In the genomic region with DNA sequence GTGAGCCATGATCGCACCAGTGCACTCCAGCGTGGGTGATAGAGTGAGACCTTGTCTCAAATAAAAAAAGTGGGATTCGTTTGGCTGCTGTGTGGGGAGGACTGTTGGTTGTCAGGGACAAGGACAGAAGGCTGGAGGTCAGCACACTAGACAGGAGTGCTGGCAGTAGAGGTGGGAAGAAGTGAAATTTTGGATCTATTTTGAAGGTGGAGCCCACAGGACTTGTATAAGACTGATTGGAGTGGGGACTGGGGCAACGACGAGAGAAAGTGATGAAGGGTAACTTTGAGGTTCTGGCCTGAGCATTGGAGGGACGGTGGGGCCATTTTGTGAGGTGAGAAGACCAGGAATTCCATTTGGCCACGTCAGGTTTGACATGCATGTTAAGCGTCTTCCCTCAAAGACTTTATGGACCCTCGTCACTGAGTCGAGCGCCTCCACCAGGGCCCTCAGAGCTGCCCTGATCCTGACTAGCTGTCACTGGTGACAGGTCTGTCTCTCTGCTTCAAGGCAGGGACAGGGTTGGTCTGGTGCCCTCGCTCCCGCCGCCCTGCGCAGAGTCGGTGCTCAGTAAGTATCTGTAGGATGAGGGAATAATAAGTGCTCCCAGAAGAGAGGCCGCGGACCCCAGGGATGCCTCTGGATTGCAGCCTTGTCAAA, we compare ENCODE assay signal across 8 cellular contexts. TPM values are rescaled to one million over a fixed set of nuclear protein-coding genes. Genes with fewer than 3 reads are reported as not detected.
A peak's percentile ranks its signal among the peaks of the same experiment; 100 is the strongest.
DNase-seq lines count a peak whose midpoint lies in the region; ATAC-seq and TF ChIP-seq lines count a peak whose summit lies in the region.

No MANE protein-coding gene starts in this region.

- H3K27me3 ChIP-seq in lower lobe of right lung (ENCODE audit: low read depth): no peaks in the 10 kb centered on the region

- peaks cover 17% of the 10 kb centered on the region for H3K4me1 ChIP-seq in lower lobe of right lung
- H3K4me1 ChIP-seq in urinary bladder (ENCODE audit: insufficient read depth): peaks cover 2% of the 10 kb centered on the region

- peak overlapping the region; percentile 68 for H3K4me3 ChIP-seq in LNCaP clone FGC (ENCODE audit: low read depth, low read length)
- peak overlapping the region; percentile 81 for H3K4me3 ChIP-seq in lower lobe of right lung
- H3K4me3 ChIP-seq in urinary bladder (ENCODE audit: low read depth, low read length): peak overlapping the region; percentile 65

- intact Hi-C loops in lower lobe of right lung (cut with DNase I): no loop called here

- peaks cover 11% of the 10 kb centered on the region for H3K27me3 Mint-ChIP-seq in brain

- WGBS in urinary bladder: 17% methylated on average over 18 of the region's 18 CpGs

- peaks cover 13% of the 10 kb centered on the region for H3K36me3 ChIP-seq in lower lobe of right lung
- H3K36me3 ChIP-seq in urinary bladder (ENCODE audit: insufficient read depth): no peaks in the 10 kb centered on the region

- H3K4me3 Mint-ChIP-seq in brain: peak overlapping the region; percentile 92 to 99 (median 97)

- peak; percentile 23; the same call in 1 of the 3 replicates for TF ChIP-seq CTCF in GM12872 (IDR thresholded peaks at IDR 0.05; ENCODE audit: insufficient read depth, low read depth, low read length)
- TF ChIP-seq CTCF in LNCaP clone FGC (IDR thresholded peaks at IDR 0.05; ENCODE audit: control insufficient read depth, extremely low read depth, insufficient read depth): peak; percentile 14; the same call in 1 of the 2 replicates
- TF ChIP-seq CTCF in brain (conservative IDR thresholded peaks at IDR 0.05): no peak
- TF ChIP-seq CTCF in lower lobe of right lung (IDR thresholded peaks at IDR 0.05): no peak

- peaks cover 21% of the 10 kb centered on the region for H3K4me1 Mint-ChIP-seq in brain

- ATAC-seq in lower lobe of right lung (peak; percentile 0 to 13), HG03196 (IDR thresholded peaks at IDR 0.05; ENCODE audit: unreplicated experiment) (no peak), HG02840 (IDR thresholded peaks at IDR 0.05; ENCODE audit: low FRiP score, unreplicated experiment) (no peak)

- H3K9me3 Mint-ChIP-seq in brain: peaks cover 0 to 6% (median 0%) of the 10 kb centered on the region in 5 experiments

- H3K9me3 ChIP-seq in lower lobe of right lung: no peaks in the 10 kb centered on the region

- H3K27ac ChIP-seq in lower lobe of right lung: peak overlapping the region; percentile 77
- H3K27ac ChIP-seq in urinary bladder (ENCODE audit: low read depth): no peak overlapping the region

- DNase-seq in LNCaP clone FGC (ENCODE audit: low read depth) (no peak), lower lobe of right lung (no peak), NCI-H510A (lab: John Stamatoyannopoulos, UW) (no peak)

- peaks cover 12% of the 10 kb centered on the region for H3K36me3 Mint-ChIP-seq in brain

- H3K27ac Mint-ChIP-seq in brain: peak overlapping the region; percentile 88 to 100 (median 97)

RNA-seq across cellular contexts. Expression of a gene that starts 0.7 kb away (rescaled TPM):
- polyA plus RNA-seq in brain (ENCODE audit: insufficient read depth, low read depth, low replicate concordance) (3.4 TPM), urinary bladder (4.9 TPM)
- total RNA-seq in lower lobe of right lung (8.3 TPM), urinary bladder (2.8 TPM)

RNA-seq across cellular contexts. Expression of a gene that starts 17.2 kb away (rescaled TPM):
- polyA plus RNA-seq in brain (ENCODE audit: insufficient read depth, low read depth, low replicate concordance) (0.76 TPM), urinary bladder (5.5 TPM)
- total RNA-seq in lower lobe of right lung (24.8 TPM), urinary bladder (1.4 TPM)

RNA-seq across cellular contexts. Expression of a gene that starts 24.8 kb away (rescaled TPM):
- polyA plus RNA-seq in brain (ENCODE audit: insufficient read depth, low read depth, low replicate concordance) (0.70 TPM), urinary bladder (0.29 TPM)
- total RNA-seq in lower lobe of right lung (0.89 TPM), urinary bladder (not detected)

RNA-seq across cellular contexts. Expression of a gene that starts 34.6 kb away (rescaled TPM):
- polyA plus RNA-seq in brain (ENCODE audit: insufficient read depth, low read depth, low replicate concordance) (0.75 TPM), urinary bladder (3.4 TPM)
- total RNA-seq in lower lobe of right lung (10.0 TPM), urinary bladder (0.85 TPM)

RNA-seq across cellular contexts. Expression of a gene that starts 42.6 kb away (rescaled TPM):
- polyA plus RNA-seq in brain (ENCODE audit: insufficient read depth, low read depth, low replicate concordance) (not detected), urinary bladder (0.20 TPM)
- total RNA-seq in lower lobe of right lung (0.56 TPM), urinary bladder (not detected)

Comparison
In these comparisons a context has a peak if more than half of its experiments do, and no peak if none do; other contexts are left out.
1. CTCF ChIP-seq: peak in GM12872 (single experiment) and LNCaP clone FGC (single experiment); none in brain (0 of 2) and lower lobe of right lung (single experiment).
2. ATAC-seq: peak in lower lobe of right lung (2 of 2); none in HG03196 (single experiment) and HG02840 (single experiment).
3. RNA of a gene that starts 17.2 kb away (total RNA-seq): 24.8 TPM in lower lobe of right lung (single experiment); 1.4 TPM in urinary bladder (single experiment); every median in the first group is over 10 times any median in the second.
4. Peak in every context shown above with its lines, with median percentiles within 50 percentile points of each other: H3K4me3 ChIP-seq.